ENCODE assay signal across 19 cellular contexts in genomic region chr21:17797967-17798366, GRCh38. TPM values are rescaled to one million over a fixed set of nuclear protein-coding genes. Genes with fewer than 3 reads are reported as not detected.
A peak's percentile ranks its signal among the peaks of the same experiment; 100 is the strongest.
DNase-seq lines count a peak whose midpoint lies in the region; ATAC-seq, FAIRE-seq and TF ChIP-seq lines count a peak whose summit lies in the region.
"Had no signal": no experiment of that assay in that cellular context is flagged by ENCODE, and none has a peak within 500 bp of the region (broad histone marks: within the 10 kb centered on the region; RNA-seq: fewer than 3 reads in every experiment).

No MANE protein-coding gene starts in this region.

- H3K4me3 Mint-ChIP-seq in CD4-positive, CD25-positive, alpha-beta regulatory T cell: no peak overlapping the region
- H3K4me3 Mint-ChIP-seq in T-helper 17 cell: no peak overlapping the region

- H3K9ac ChIP-seq in Loucy (ENCODE audit: low read depth, low read length, poor library complexity, severe bottlenecking): peak overlapping the region; percentile 42

- H3K27me3 ChIP-seq in CD4-positive, CD25-positive, alpha-beta regulatory T cell (ENCODE audit: control insufficient read depth, insufficient read depth, low read length): no peaks in the 10 kb centered on the region
- no peaks in the 10 kb centered on the region for H3K27me3 ChIP-seq in Loucy (ENCODE audit: insufficient read depth, low read length, poor library complexity, severe bottlenecking)

- no peaks in the 10 kb centered on the region for H3F3A ChIP-seq in Loucy (ENCODE audit: low read depth)

- peaks cover 66% of the 10 kb centered on the region for H3K4me1 ChIP-seq in CD4-positive, CD25-positive, alpha-beta regulatory T cell (ENCODE audit: control insufficient read depth, insufficient read depth, low read length, poor library complexity, severe bottlenecking)
- H3K4me1 ChIP-seq in Loucy (ENCODE audit: insufficient read depth, low read length, poor library complexity, severe bottlenecking): peaks cover 70% of the 10 kb centered on the region

- H2AFZ ChIP-seq in Loucy (ENCODE audit: low read length): no peak overlapping the region

- H3K27me3 Mint-ChIP-seq in CD4-positive, CD25-positive, alpha-beta regulatory T cell: no peaks in the 10 kb centered on the region
- H3K27me3 Mint-ChIP-seq in T-helper 17 cell: no peaks in the 10 kb centered on the region

- peak; percentile 21 for FAIRE-seq in A204.1 (lab: Jason Lieb, UNC)
- FAIRE-seq: D721Med, GM12892, GM19239, H54, HTR-8/SVneo had no signal

- no peaks in the 10 kb centered on the region for H3K9me3 ChIP-seq in CD4-positive, CD25-positive, alpha-beta regulatory T cell (ENCODE audit: control insufficient read depth in 2 of 2, low read length in 2 of 2)
- H3K9me3 ChIP-seq in Loucy (ENCODE audit: insufficient read depth, low read depth, low read length) (no peaks in the 10 kb centered on the region), T-helper 17 cell (ENCODE audit: control insufficient read depth, low read length, poor library complexity, severe bottlenecking) (no peaks in the 10 kb centered on the region)

- TF ChIP-seq CTCF in Loucy (conservative IDR thresholded peaks at IDR 0.05; ENCODE audit: low read length): no peak
- TF ChIP-seq CTCF in GM10248 (IDR thresholded peaks at IDR 0.05; ENCODE audit: control extremely low read depth, extremely low read depth, low read depth, missing control alignments): no peak

- H3K4me2 ChIP-seq in Loucy (ENCODE audit: low read depth, low read length, poor library complexity, severe bottlenecking): peak overlapping the region; percentile 68

- peaks cover 93% of the 10 kb centered on the region for H3K79me2 ChIP-seq in Loucy (ENCODE audit: insufficient read depth, low read length)

- POLR2A ChIA-PET in GM10248 (lab: Yijun Ruan, JAX): no interaction called here

- H3K9me3 Mint-ChIP-seq in CD4-positive, CD25-positive, alpha-beta regulatory T cell: peaks cover 0 to 4% (median 0%) of the 10 kb centered on the region in 7 donors

- CTCF ChIA-PET in GM10248 (lab: Yijun Ruan, JAX): interaction anchor here (1.8 kb wide), 1 partner anchor 14 kb away, joined by 5 read pairs; no protein-coding TSS in a partner anchor

- H3K27ac Mint-ChIP-seq in CD4-positive, CD25-positive, alpha-beta regulatory T cell: no peak overlapping the region
- peak overlapping the region; percentile 85 for H3K27ac Mint-ChIP-seq in T-helper 17 cell

- ATAC-seq in CD4-positive, CD25-positive, alpha-beta regulatory T cell (ENCODE audit: low read depth in 2 of 2): no peak
- no peak for ATAC-seq in T-helper 17 cell
- ATAC-seq: HCT116 had no signal

- H3K4me3 ChIP-seq in CD4-positive, CD25-positive, alpha-beta regulatory T cell (ENCODE audit: low read depth, low read length): peak overlapping the region; percentile 52
- H3K4me3 ChIP-seq in Loucy (ENCODE audit: low read length, poor library complexity, severe bottlenecking): no peak overlapping the region

- DNase-seq in CD4-positive, CD25-positive, alpha-beta regulatory T cell: no peak
- no peak for DNase-seq in T-helper 17 cell
- no peak for DNase-seq in SKM-1 treated with dmso at 0.1 percent for 144 hours (lab: John Stamatoyannopoulos, UW; ENCODE audit: unreplicated experiment)
- no peak for DNase-seq in GM10248 (ENCODE audit: extremely low spot score)
- no peak for DNase-seq in NCI-H748 (lab: John Stamatoyannopoulos, UW; ENCODE audit: unreplicated experiment)
- DNase-seq in midbrain (lab: John Stamatoyannopoulos, UW): no peak
- DNase-seq: COR-L47, DMS153, DMS79 treated with DMSO at 0.1 percent for 48 hours, EL, KBM-7 had no signal

- H3K9me2 ChIP-seq in Loucy (replicated peaks; ENCODE audit: low read depth, low read length): no peaks in the 10 kb centered on the region

- peaks cover 37 to 74% (median 61%) of the 10 kb centered on the region in 4 donors for H3K4me1 Mint-ChIP-seq in CD4-positive, CD25-positive, alpha-beta regulatory T cell
- H3K4me1 Mint-ChIP-seq in T-helper 17 cell: peaks cover 33% of the 10 kb centered on the region

- H4K20me1 ChIP-seq in Loucy (ENCODE audit: insufficient read depth, low read length, poor library complexity, severe bottlenecking): peaks cover 9% of the 10 kb centered on the region

- H3K36me3 Mint-ChIP-seq in CD4-positive, CD25-positive, alpha-beta regulatory T cell: peaks cover 30% of the 10 kb centered on the region
- H3K36me3 Mint-ChIP-seq in T-helper 17 cell (ENCODE audit: low read depth): peaks cover 15% of the 10 kb centered on the region

- H3K36me3 ChIP-seq in CD4-positive, CD25-positive, alpha-beta regulatory T cell (ENCODE audit: control insufficient read depth, insufficient read depth, low read length): peaks cover 4% of the 10 kb centered on the region
- H3K36me3 ChIP-seq in Loucy (ENCODE audit: insufficient read depth, low read length): peaks cover 39% of the 10 kb centered on the region; the same call in 1 of the 2 replicates

- peak overlapping the region; percentile 92 for H3K27ac ChIP-seq in CD4-positive, CD25-positive, alpha-beta regulatory T cell (ENCODE audit: insufficient read depth, low read length, poor library complexity, severe bottlenecking)

RNA-seq across cellular contexts. Expression of gene C21orf91, which starts 21.2 kb away (rescaled TPM):
- 62.8 TPM for total RNA-seq in CD4-positive, CD25-positive, alpha-beta regulatory T cell
- 10 to 100 TPM; 59.3 to 74.6 (median 69.8) TPM for polyA plus RNA-seq in CD4-positive, CD25-positive, alpha-beta regulatory T cell
- total RNA-seq in T-helper 17 cell: 10 to 100 TPM; 54.9 to 68.1 TPM
